Comparison of ENCODE assay signal across 1 cellular context in the genomic region with DNA sequence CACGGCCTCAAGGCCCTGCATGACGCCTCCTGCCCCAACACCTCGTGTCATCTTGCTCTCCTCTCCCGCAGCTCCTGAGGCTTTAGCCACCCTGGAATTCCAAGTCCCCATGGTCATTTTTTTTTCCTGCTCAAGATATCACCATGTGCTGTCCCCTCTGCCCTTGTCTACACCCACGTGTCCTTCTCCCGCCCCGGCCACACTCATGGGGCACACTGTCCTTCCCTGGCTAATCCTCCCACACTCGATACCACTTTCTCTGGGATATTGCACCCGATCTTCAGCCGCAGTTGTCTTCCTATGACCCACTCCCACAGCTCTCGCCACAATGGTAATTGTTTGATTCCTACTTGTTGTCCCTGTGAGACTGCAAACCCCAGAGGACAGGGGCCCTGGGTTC.
TF ChIP-seq lines count a peak whose summit lies in the region.

No MANE protein-coding gene starts in this region.

TF ChIP-seq in HepG2, 621 proteins besides CTCF, POLR2A, EP300 and RAD21 (continued from another document):
- TF ChIP-seq, protein P1, sequence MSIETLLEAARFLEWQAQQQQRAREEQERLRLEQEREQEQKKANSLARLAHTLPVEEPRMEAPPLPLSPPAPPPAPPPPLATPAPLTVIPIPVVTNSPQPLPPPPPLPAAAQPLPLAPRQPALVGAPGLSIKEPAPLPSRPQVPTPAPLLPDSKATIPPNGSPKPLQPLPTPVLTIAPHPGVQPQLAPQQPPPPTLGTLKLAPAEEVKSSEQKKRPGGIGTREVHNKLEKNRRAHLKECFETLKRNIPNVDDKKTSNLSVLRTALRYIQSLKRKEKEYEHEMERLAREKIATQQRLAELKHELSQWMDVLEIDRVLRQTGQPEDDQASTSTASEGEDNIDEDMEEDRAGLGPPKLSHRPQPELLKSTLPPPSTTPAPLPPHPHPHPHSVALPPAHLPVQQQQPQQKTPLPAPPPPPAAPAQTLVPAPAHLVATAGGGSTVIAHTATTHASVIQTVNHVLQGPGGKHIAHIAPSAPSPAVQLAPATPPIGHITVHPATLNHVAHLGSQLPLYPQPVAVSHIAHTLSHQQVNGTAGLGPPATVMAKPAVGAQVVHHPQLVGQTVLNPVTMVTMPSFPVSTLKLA (IDR thresholded peaks at IDR 0.05) = peak; percentile 92
- TF ChIP-seq, protein P2, sequence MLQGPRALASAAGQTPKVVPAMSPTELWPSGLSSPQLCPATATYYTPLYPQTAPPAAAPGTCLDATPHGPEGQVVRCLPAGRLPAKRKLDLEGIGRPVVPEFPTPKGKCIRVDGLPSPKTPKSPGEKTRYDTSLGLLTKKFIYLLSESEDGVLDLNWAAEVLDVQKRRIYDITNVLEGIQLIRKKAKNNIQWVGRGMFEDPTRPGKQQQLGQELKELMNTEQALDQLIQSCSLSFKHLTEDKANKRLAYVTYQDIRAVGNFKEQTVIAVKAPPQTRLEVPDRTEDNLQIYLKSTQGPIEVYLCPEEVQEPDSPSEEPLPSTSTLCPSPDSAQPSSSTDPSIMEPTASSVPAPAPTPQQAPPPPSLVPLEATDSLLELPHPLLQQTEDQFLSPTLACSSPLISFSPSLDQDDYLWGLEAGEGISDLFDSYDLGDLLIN (CRISPR knock-in tag; IDR thresholded peaks at IDR 0.05; ENCODE audit: borderline replicate concordance) = no peak
- TF ChIP-seq, protein P3, sequence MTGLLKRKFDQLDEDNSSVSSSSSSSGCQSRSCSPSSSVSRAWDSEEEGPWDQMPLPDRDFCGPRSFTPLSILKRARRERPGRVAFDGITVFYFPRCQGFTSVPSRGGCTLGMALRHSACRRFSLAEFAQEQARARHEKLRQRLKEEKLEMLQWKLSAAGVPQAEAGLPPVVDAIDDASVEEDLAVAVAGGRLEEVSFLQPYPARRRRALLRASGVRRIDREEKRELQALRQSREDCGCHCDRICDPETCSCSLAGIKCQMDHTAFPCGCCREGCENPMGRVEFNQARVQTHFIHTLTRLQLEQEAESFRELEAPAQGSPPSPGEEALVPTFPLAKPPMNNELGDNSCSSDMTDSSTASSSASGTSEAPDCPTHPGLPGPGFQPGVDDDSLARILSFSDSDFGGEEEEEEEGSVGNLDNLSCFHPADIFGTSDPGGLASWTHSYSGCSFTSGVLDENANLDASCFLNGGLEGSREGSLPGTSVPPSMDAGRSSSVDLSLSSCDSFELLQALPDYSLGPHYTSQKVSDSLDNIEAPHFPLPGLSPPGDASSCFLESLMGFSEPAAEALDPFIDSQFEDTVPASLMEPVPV (CRISPR knock-in tag; IDR thresholded peaks at IDR 0.05) = 0 out of 2 replicates have a peak, but pooled peaks have one; percentile 24
